ENCODE assay signal across 8 cellular contexts in genomic region chr4:73869130-73870055, GRCh38. TPM values are rescaled to one million over a fixed set of nuclear protein-coding genes. Genes with fewer than 3 reads are reported as not detected.
A peak's percentile ranks its signal among the peaks of the same experiment; 100 is the strongest.
DNase-seq lines count a peak whose midpoint lies in the region; ATAC-seq and TF ChIP-seq lines count a peak whose summit lies in the region.

CXCL1 (plus strand) TSS chr4:73869393; CDS start chr4:73869471, 78 bp downstream.

- POLR2A ChIA-PET in A673 (lab: Charles Lee; ENCODE audit: low non-redundant PET): no interaction called here

- peak within 1 kb of the TSS; percentile 46 for H3K4me3 ChIP-seq in A673 (ENCODE audit: low read depth, low read length, poor library complexity, severe bottlenecking)
- H3K4me3 ChIP-seq in HUES48 (ENCODE audit: low read depth, low read length): peak within 1 kb of the TSS; percentile 68
- peak within 1 kb of the TSS; percentile 70 to 74 for H3K4me3 ChIP-seq in duodenal mucosa (ENCODE audit: low read depth in 1 of 2, low read length in 2 of 2)
- peak within 1 kb of the TSS; percentile 26 for H3K4me3 ChIP-seq in lower leg skin (ENCODE audit: low read depth, poor library complexity, severe bottlenecking)

- H3K27me3 ChIP-seq in A673 (replicated peaks; ENCODE audit: insufficient read depth, low read depth, low read length, poor library complexity): no peaks in the 10 kb centered on the region
- H3K27me3 ChIP-seq in HUES48 (ENCODE audit: control insufficient read depth, insufficient read depth, low read length): peaks cover 28% of the 10 kb centered on the region
- no peaks in the 10 kb centered on the region for H3K27me3 ChIP-seq in duodenal mucosa (ENCODE audit: control insufficient read depth in 1 of 2, insufficient read depth in 2 of 2, low read length in 2 of 2)

- 9 to 13% methylated on average over 35 to 43 of the region's 61 CpGs for WGBS in lower leg skin, 2 donors

- no peaks in the 10 kb centered on the region for H3K36me3 Mint-ChIP-seq in type B pancreatic cell

- H3K27ac ChIP-seq in A673 (ENCODE audit: low read depth, low read length, poor library complexity, severe bottlenecking): no peak within 1 kb of the TSS
- H3K27ac ChIP-seq in HUES48 (ENCODE audit: low read depth, low read length): no peak within 1 kb of the TSS
- H3K27ac ChIP-seq in duodenal mucosa (ENCODE audit: low read depth, low read length): no peak within 1 kb of the TSS

- no peaks in the 10 kb centered on the region for H3K4me1 ChIP-seq in A673 (ENCODE audit: insufficient read depth, low read length, poor library complexity, severe bottlenecking)
- H3K4me1 ChIP-seq in HUES48 (ENCODE audit: control insufficient read depth, insufficient read depth, low read length): peaks cover 3% of the 10 kb centered on the region; the same call in 1 of the 2 replicates
- H3K4me1 ChIP-seq in duodenal mucosa (ENCODE audit: control insufficient read depth in 1 of 2, insufficient read depth in 2 of 2, low read length in 2 of 2): peaks cover 3 to 8% of the 10 kb centered on the region in 2 donors

- no peak within 1 kb of the TSS for H3K27ac Mint-ChIP-seq in type B pancreatic cell

- H3K36me3 ChIP-seq in A673 (ENCODE audit: insufficient read depth, low read length, poor library complexity, severe bottlenecking) (no peaks in the 10 kb centered on the region), HUES48 (ENCODE audit: control insufficient read depth, insufficient read depth, low read length) (no peaks in the 10 kb centered on the region), duodenal mucosa (ENCODE audit: control insufficient read depth in 1 of 2, insufficient read depth in 2 of 2, low read length in 2 of 2) (no peaks in the 10 kb centered on the region)

- ATAC-seq in HG02763 (IDR thresholded peaks at IDR 0.05; ENCODE audit: unreplicated experiment) (no peak), GM21717 (IDR thresholded peaks at IDR 0.05; ENCODE audit: unreplicated experiment) (no peak)

- no peak within 1 kb of the TSS; the same call in 1 of the 2 replicates for H3K9ac ChIP-seq in HUES48 (ENCODE audit: low read depth, low read length)
- peak within 1 kb of the TSS; percentile 46 to 56 for H3K9ac ChIP-seq in duodenal mucosa (ENCODE audit: low read depth in 1 of 2, low read length in 2 of 2)

- no peaks in the 10 kb centered on the region for H3K9me3 Mint-ChIP-seq in type B pancreatic cell

- CTCF ChIA-PET in A673 (lab: Charles Lee): no interaction called here

- H3K9me3 ChIP-seq in A673 (ENCODE audit: low read depth, low read length, poor library complexity, severe bottlenecking) (no peaks in the 10 kb centered on the region), HUES48 (ENCODE audit: control insufficient read depth, insufficient read depth, low read length) (no peaks in the 10 kb centered on the region), duodenal mucosa (ENCODE audit: control insufficient read depth in 1 of 2, low read length in 2 of 2) (no peaks in the 10 kb centered on the region)

- BruUV-seq in A673 (replicated peaks; lab: Mats Ljungman, UMichigan): no TSS peak

- H3K4me1 Mint-ChIP-seq in type B pancreatic cell (ENCODE audit: unreplicated experiment): peaks cover 11% of the 10 kb centered on the region

- peak within 1 kb of the TSS; percentile 88 for H3K4me3 Mint-ChIP-seq in type B pancreatic cell

- DNase-seq in A673 (ENCODE audit: low spot score) (no peak), lower leg skin (ENCODE audit: low spot score in 2 of 2) (no peak), type B pancreatic cell (ENCODE audit: extremely low spot score, unreplicated experiment) (no peak)
- DNase-seq in stimulated activated naive CD4-positive, alpha-beta T cell treated with Interleukin-2 at 50 U/mL for 16 hours (lab: John Stamatoyannopoulos, UW): no peak

- H3K27me3 Mint-ChIP-seq in type B pancreatic cell: peaks cover 74% of the 10 kb centered on the region

- TF ChIP-seq CTCF in A673 (conservative IDR thresholded peaks at IDR 0.05; ENCODE audit: low read depth, low read length) (no peak), lower leg skin (IDR thresholded peaks at IDR 0.05) (no peak), type B pancreatic cell (conservative IDR thresholded peaks at IDR 0.05) (no peak)

- intact Hi-C loops in A673 (cut with micrococcal nuclease; ENCODE audit: unreplicated experiment) (no loop called here), lower leg skin (cut with DNase I; ENCODE audit: low total_unique reads) (no loop called here)

- TF ChIP-seq POLR2A in lower leg skin (IDR thresholded peaks at IDR 0.05): no peak

RNA-seq across cellular contexts. Expression of gene CXCL1, which starts in this region (rescaled TPM):
- total RNA-seq in A673 (2021) (0.45 TPM in 1 of 2 replicates, not detected in the other), lower leg skin (1 to 10 TPM in 2 of 4 donors, under 1 TPM in 2; 0.89 to 1.6 (median 1.3) TPM), type B pancreatic cell (ENCODE audit: low replicate concordance) (3.8 and 5.7 TPM in 2 replicates)
